8 cellular contexts compared by ENCODE assay signal in the genomic region with DNA sequence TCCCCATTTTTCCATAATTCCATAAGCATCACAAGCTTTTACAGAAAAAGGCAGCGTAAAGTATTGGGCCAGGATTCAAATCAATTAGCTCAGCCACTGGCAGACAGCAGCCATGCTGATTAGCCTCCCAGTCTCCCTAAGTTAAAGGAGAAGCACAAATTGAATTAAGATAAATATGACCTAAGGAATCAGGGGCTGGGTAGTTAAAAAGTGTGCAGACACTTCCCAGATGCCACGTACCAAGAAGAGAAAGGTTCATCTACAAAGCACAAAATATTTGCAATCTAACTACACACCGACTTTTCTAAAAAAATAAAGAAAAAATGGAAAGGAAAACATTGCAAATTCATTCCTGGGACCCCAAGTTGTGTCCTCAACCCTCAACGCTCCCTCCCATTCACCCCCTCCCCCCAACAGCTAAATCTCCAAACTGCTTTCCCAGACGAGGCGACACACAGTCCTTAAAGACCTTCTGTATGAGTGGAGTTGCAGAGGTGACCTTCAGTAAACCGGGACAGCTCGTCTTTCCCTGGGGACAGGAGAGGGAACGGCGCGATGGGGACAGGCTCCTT. TPM values are rescaled to one million over a fixed set of nuclear protein-coding genes. Genes with fewer than 3 reads are reported as not detected.
DNase-seq lines count a peak whose midpoint lies in the region; ATAC-seq and TF ChIP-seq lines count a peak whose summit lies in the region.

No MANE protein-coding gene starts in this region.

- no peaks in the 10 kb centered on the region for H3K27me3 Mint-ChIP-seq in HFFc6 (ENCODE audit: insufficient read depth)
- no peaks in the 10 kb centered on the region for H3K27me3 Mint-ChIP-seq in activated naive CD8-positive, alpha-beta T cell treated with anti-CD3 and anti-CD28 coated beads, Interleukin-2, amount 50 U/mL, for 24 hours

- H3K4me3 ChIP-seq in kidney epithelial cell (ENCODE audit: low read depth, low read length), result peak overlapping the region; percentile 96

- peaks cover 21% of the 10 kb centered on the region for H3K4me1 Mint-ChIP-seq in HFFc6 (ENCODE audit: low read depth)
- H3K4me1 Mint-ChIP-seq in activated naive CD8-positive, alpha-beta T cell treated with anti-CD3 and anti-CD28 coated beads, Interleukin-2, amount 50 U/mL, for 24 hours, result peaks cover 58% of the 10 kb centered on the region

- H3K27ac Mint-ChIP-seq in HFFc6, result peak overlapping the region; percentile 88
- H3K27ac Mint-ChIP-seq in activated naive CD8-positive, alpha-beta T cell treated with anti-CD3 and anti-CD28 coated beads, Interleukin-2, amount 50 U/mL, for 24 hours, result peak overlapping the region; percentile 96

- peak overlapping the region; percentile 96 for H3K4me3 Mint-ChIP-seq in HFFc6
- H3K4me3 Mint-ChIP-seq in activated naive CD8-positive, alpha-beta T cell treated with anti-CD3 and anti-CD28 coated beads, Interleukin-2, amount 50 U/mL, for 24 hours, result peak overlapping the region; percentile 93

- peak overlapping the region; percentile 85 for H3K27ac ChIP-seq in temporal lobe (ENCODE audit: low read depth, low read length)

- no peak for ATAC-seq in activated naive CD8-positive, alpha-beta T cell treated with anti-CD3 and anti-CD28 coated beads, Interleukin-2, amount 50 U/mL, for 24 hours
- no peak for ATAC-seq in GM21367 (IDR thresholded peaks at IDR 0.05; ENCODE audit: unreplicated experiment)

- H3K27me3 ChIP-seq in kidney epithelial cell (ENCODE audit: control insufficient read depth, insufficient read depth, low read length), result no peaks in the 10 kb centered on the region

- H3K36me3 Mint-ChIP-seq in HFFc6 (ENCODE audit: low read depth), result peaks cover 20% of the 10 kb centered on the region
- peaks cover 36% of the 10 kb centered on the region for H3K36me3 Mint-ChIP-seq in activated naive CD8-positive, alpha-beta T cell treated with anti-CD3 and anti-CD28 coated beads, Interleukin-2, amount 50 U/mL, for 24 hours (ENCODE audit: low read depth)

- no peak for TF ChIP-seq CTCF in HFFc6 (IDR thresholded peaks at IDR 0.05)
- no peak for TF ChIP-seq CTCF in kidney epithelial cell (IDR thresholded peaks at IDR 0.05; ENCODE audit: insufficient read depth, low read length, poor library complexity, severe bottlenecking)

- H3K9me3 Mint-ChIP-seq in HFFc6, result no peaks in the 10 kb centered on the region
- H3K9me3 Mint-ChIP-seq in activated naive CD8-positive, alpha-beta T cell treated with anti-CD3 and anti-CD28 coated beads, Interleukin-2, amount 50 U/mL, for 24 hours, result no peaks in the 10 kb centered on the region

- DNase-seq in AG08395 (ENCODE audit: low spot score) (peak; percentile 18), HFFc6 (peak; percentile 12), kidney epithelial cell (ENCODE audit: low read depth) (no peak), NCI-H1930 (lab: John Stamatoyannopoulos, UW) (no peak), NCI-H774 (lab: John Stamatoyannopoulos, UW) (no peak)
- no peak for DNase-seq in activated naive CD8-positive, alpha-beta T cell treated with anti-CD3 and anti-CD28 coated beads, Interleukin-2, amount 50 U/mL, for 24 hours

- H3K36me3 ChIP-seq in kidney epithelial cell (ENCODE audit: control insufficient read depth, insufficient read depth, low read length), result no peaks in the 10 kb centered on the region

RNA-seq across cellular contexts. Expression of gene GRSF1, which starts 1.2 kb away (rescaled TPM):
- 100 to 1,000 TPM in 5 of 6 experiments, 10 to 100 TPM in 1; 99.1 to 110 (median 109) TPM for total RNA-seq in HFFc6 (2021; fragmentation: NEBNext Ultra II Directional; extraction: Animal tissue kit (Norgen Biotek cat#: 25700))
- total RNA-seq in kidney epithelial cell (83.1 and 88.0 TPM in 2 replicates), temporal lobe (42.8 TPM)

Comparison
In these comparisons a context has a peak if more than half of its experiments do, and no peak if none do; other contexts are left out.
1. DNase-seq: peak in AG08395 (single experiment) and HFFc6 (single experiment); none in activated naive CD8-positive, alpha-beta T cell treated with anti-CD3 and anti-CD28 coated beads, Interleukin-2, amount 50 U/mL, for 24 hours (single experiment), kidney epithelial cell (single experiment), NCI-H1930 (0 of 2) and NCI-H774 (single experiment).